In genomic region chr16:19687279-19687678, GRCh38 we compare ENCODE assay signal across 1 cellular context.
TF ChIP-seq lines count a peak whose summit lies in the region.

No MANE protein-coding gene starts in this region.

TF ChIP-seq in GM23338, 12 proteins besides CTCF, POLR2A, EP300 and RAD21 (continued from another document):
- TF ChIP-seq ZNF462 (CRISPR knock-in tag; IDR thresholded peaks at IDR 0.05) (no peak), EZH2 (IDR thresholded peaks at IDR 0.05; ENCODE audit: low read depth, unreplicated experiment) (no peak), ZNF114 (CRISPR knock-in tag; IDR thresholded peaks at IDR 0.05) (no peak), ZNF331 (CRISPR knock-in tag; IDR thresholded peaks at IDR 0.05; ENCODE audit: low read depth) (no peak)
